Comparison of ENCODE assay signal across 16 cellular contexts in the genomic region with DNA sequence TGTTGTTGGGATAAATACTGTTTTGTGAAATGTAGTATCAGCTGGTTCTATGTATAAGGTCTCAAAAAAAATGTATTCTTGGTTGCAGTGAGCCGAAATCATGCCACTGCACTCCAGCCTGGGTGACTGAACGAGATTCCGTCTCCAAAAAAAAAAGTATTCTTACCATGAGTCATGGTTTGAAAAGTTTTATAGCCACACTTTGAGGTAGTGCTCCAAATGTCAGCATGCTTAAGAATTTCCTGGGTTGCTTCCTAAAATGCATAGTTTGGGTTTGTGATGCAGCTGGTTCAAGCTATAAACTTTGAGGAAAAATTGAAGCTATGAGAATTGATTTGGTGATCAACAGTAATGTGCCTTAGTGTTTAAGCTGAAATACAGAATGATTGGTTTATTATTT.
A peak's percentile ranks its signal among the peaks of the same experiment; 100 is the strongest.
DNase-seq lines count a peak whose midpoint lies in the region; FAIRE-seq and TF ChIP-seq lines count a peak whose summit lies in the region.
"Had no signal": no experiment of that assay in that cellular context is flagged by ENCODE, and none has a peak within 500 bp of the region (broad histone marks: within the 10 kb centered on the region; RNA-seq: fewer than 3 reads in every experiment).

No MANE protein-coding gene starts in this region.

- H3K4me1 Mint-ChIP-seq in nephron progenitor cell, result no peaks in the 10 kb centered on the region
- H3K4me1 Mint-ChIP-seq: activated CD4-positive, alpha-beta memory T cell treated with anti-CD3 and anti-CD28 coated beads, Interleukin-2, amount 10 ng/mL, durations not matched to agents 7 days and 5 days had no signal

- peak overlapping the region; percentile 59 for H3K27ac Mint-ChIP-seq in nephron progenitor cell
- H3K27ac Mint-ChIP-seq: activated CD4-positive, alpha-beta memory T cell treated with anti-CD3 and anti-CD28 coated beads, Interleukin-2, amount 10 ng/mL, durations not matched to agents 7 days and 5 days; activated T-helper 17 cell treated with anti-CD3 and anti-CD28 coated beads, Interleukin-2, amount 50 U/mL, for 72 hours; natural killer cell had no signal

- FAIRE-seq in HTR-8/SVneo (lab: Jason Lieb, UNC), result peak; percentile 36
- FAIRE-seq: GM12878 had no signal

- TF ChIP-seq CTCF in AG10803 (conservative IDR thresholded peaks at IDR 0.05; ENCODE audit: low read length) (no peak), cardiac fibroblast (IDR thresholded peaks at IDR 0.05; ENCODE audit: low read depth, low read length) (no peak), nephron progenitor cell (IDR thresholded peaks at IDR 0.05) (no peak)

- no peaks in the 10 kb centered on the region for H3K27me3 Mint-ChIP-seq in nephron progenitor cell (ENCODE audit: low read depth, poor library complexity)
- H3K27me3 Mint-ChIP-seq: activated CD4-positive, alpha-beta memory T cell treated with anti-CD3 and anti-CD28 coated beads, Interleukin-2, amount 10 ng/mL, durations not matched to agents 7 days and 5 days; activated T-helper 17 cell treated with anti-CD3 and anti-CD28 coated beads, Interleukin-2, amount 50 U/mL, for 72 hours had no signal

- H3K4me3 ChIP-seq in AG10803 (ENCODE audit: low read length), result no peak overlapping the region
- no peak overlapping the region for H3K4me3 ChIP-seq in cardiac fibroblast (replicated peaks in 1 of 2; ENCODE audit: low read depth in 2 of 2, low read length in 2 of 2)
- H3K4me3 ChIP-seq: esophagus muscularis mucosa, GM12878 had no signal

- DNase-seq in AG10803 (ENCODE audit: low read depth) (peak; percentile 86), HTR-8/SVneo (ENCODE audit: insufficient read length, low spot score) (peak; percentile 13), cardiac fibroblast (ENCODE audit: low read depth in 2 of 2) (peak; percentile 54 to 65), nephron progenitor cell (no peak), glomerular visceral epithelial cell (ENCODE audit: extremely low spot score) (no peak), T-helper 9 cell (no peak), DMS 273 treated with DMSO at 0.1 percent for 48 hours (lab: John Stamatoyannopoulos, UW) (no peak)
- DNase-seq in central memory CD4-positive, alpha-beta T cell, result no peak
- DNase-seq: activated CD4-positive, alpha-beta memory T cell treated with anti-CD3 and anti-CD28 coated beads, Interleukin-2, amount 10 ng/mL, durations not matched to agents 7 days and 5 days; H7; natural killer cell; NCI-H1092; SW 1271 had no signal

- H3K36me3 Mint-ChIP-seq in nephron progenitor cell (ENCODE audit: low read depth), result peaks cover 80% of the 10 kb centered on the region

- peaks cover 21% of the 10 kb centered on the region for H3K9me3 Mint-ChIP-seq in nephron progenitor cell
- H3K9me3 Mint-ChIP-seq: activated T-helper 17 cell treated with anti-CD3 and anti-CD28 coated beads, Interleukin-2, amount 50 U/mL, for 72 hours; natural killer cell had no signal

- no peak overlapping the region for H3K4me3 Mint-ChIP-seq in nephron progenitor cell
- H3K4me3 Mint-ChIP-seq: activated CD4-positive, alpha-beta memory T cell treated with anti-CD3 and anti-CD28 coated beads, Interleukin-2, amount 10 ng/mL, durations not matched to agents 7 days and 5 days; activated T-helper 17 cell treated with anti-CD3 and anti-CD28 coated beads, Interleukin-2, amount 50 U/mL, for 72 hours; natural killer cell had no signal

Comparison
In these comparisons a context has a peak if more than half of its experiments do, and no peak if none do; other contexts are left out.
1. DNase-seq: peak in AG10803 (single experiment), HTR-8/SVneo (single experiment) and cardiac fibroblast (2 of 2); none in nephron progenitor cell (single experiment), glomerular visceral epithelial cell (single experiment), T-helper 9 cell (single experiment), central memory CD4-positive, alpha-beta T cell (single experiment) and DMS 273 treated with DMSO at 0.1 percent for 48 hours (single experiment).